In the genomic region with DNA sequence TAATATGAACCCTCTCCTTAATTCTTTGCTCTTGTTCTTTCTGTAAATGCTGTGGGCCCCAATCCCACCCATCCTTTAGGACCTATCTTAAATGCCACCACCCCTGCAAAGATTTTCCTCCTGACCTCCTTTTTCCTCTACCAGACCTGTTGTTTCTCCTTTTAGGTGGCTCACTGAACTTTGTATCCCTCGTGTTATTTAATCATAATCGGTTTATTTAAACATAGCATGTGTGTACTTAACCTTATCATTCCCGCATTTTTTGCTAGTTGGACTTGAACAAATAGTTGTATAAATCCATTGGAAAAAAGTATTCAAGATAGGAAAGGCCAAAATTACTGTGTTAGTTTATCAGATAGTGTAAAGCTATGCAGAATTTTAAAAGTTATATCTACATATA, we compare ENCODE assay signal across 8 cellular contexts. TPM values are rescaled to one million over a fixed set of nuclear protein-coding genes. Genes with fewer than 3 reads are reported as not detected.
DNase-seq lines count a peak whose midpoint lies in the region; ATAC-seq and TF ChIP-seq lines count a peak whose summit lies in the region.

No MANE protein-coding gene starts in this region.

- no TSS peak for BruUV-seq in HCT116 (replicated peaks; lab: Mats Ljungman, UMichigan)

- H3K4me1 ChIP-seq in HCT116 (ENCODE audit: control insufficient read depth in 1 of 2, insufficient read depth in 2 of 2, low read length in 2 of 2) = peaks cover 9 to 23% of the 10 kb centered on the region in 2 experiments
- peaks cover 12% of the 10 kb centered on the region for H3K4me1 ChIP-seq in hepatocyte (ENCODE audit: insufficient read depth)
- H3K4me1 ChIP-seq in skeletal muscle satellite cell (ENCODE audit: control insufficient read depth, insufficient read depth, low read length) = peaks cover 25% of the 10 kb centered on the region

- RAD21 ChIA-PET in HCT116 (lab: Charles Lee; ENCODE audit: low non-redundant PET in 1 of 2, low total read pairs in 2 of 2, uncharacterized antibody in 2 of 2, unreplicated experiment in 2 of 2) = no interaction called here

- TF ChIP-seq CTCF in HCT116 (IDR thresholded peaks at IDR 0.05 in 2 of 3, conservative IDR thresholded peaks at IDR 0.05 in 1 of 3; ENCODE audit: borderline replicate concordance in 1 of 3, insufficient read depth in 1 of 3, low read depth in 2 of 3, low read length in 2 of 3) (no peak), VCaP (conservative IDR thresholded peaks at IDR 0.05) (no peak), hepatocyte (IDR thresholded peaks at IDR 0.05; ENCODE audit: poor library complexity) (no peak)

- CTCF ChIA-PET in HCT116 (lab: Charles Lee) = no interaction called here

- TF ChIP-seq POLR2A in HCT116 (IDR thresholded peaks at IDR 0.05; ENCODE audit: borderline replicate concordance, extremely low read depth, insufficient read depth, insufficient read length) = no peak

- H3K9me3 ChIP-seq in HCT116 (ENCODE audit: control insufficient read depth in 1 of 2, insufficient read depth in 1 of 2, low read depth in 1 of 2, low read length in 2 of 2) (no peaks in the 10 kb centered on the region), hepatocyte (ENCODE audit: low read depth) (no peaks in the 10 kb centered on the region), skeletal muscle satellite cell (replicated peaks; ENCODE audit: low read length) (no peaks in the 10 kb centered on the region)

- no peak for ATAC-seq in HCT116
- no peak for ATAC-seq in HG02885 (IDR thresholded peaks at IDR 0.05; ENCODE audit: poor library complexity, unreplicated experiment)
- no peak for ATAC-seq in HG02970 (IDR thresholded peaks at IDR 0.05; ENCODE audit: low FRiP score, unreplicated experiment)
- no peak for ATAC-seq in HG03139 (IDR thresholded peaks at IDR 0.05; ENCODE audit: unreplicated experiment)

- TF ChIP-seq RAD21 in HCT116 (IDR thresholded peaks at IDR 0.05; ENCODE audit: low read depth) = no peak

- H3K4me2 ChIP-seq in HCT116 (ENCODE audit: low read length) (peak overlapping the region; percentile 90), hepatocyte (peak overlapping the region; percentile 78), skeletal muscle satellite cell (ENCODE audit: low read length) (peak overlapping the region; percentile 89)

- no peaks in the 10 kb centered on the region for H3K9me2 ChIP-seq in HCT116 (ENCODE audit: insufficient read depth)
- H3K9me2 ChIP-seq in hepatocyte (replicated peaks; ENCODE audit: insufficient read depth) = no peaks in the 10 kb centered on the region

- H3K79me2 ChIP-seq in HCT116 (ENCODE audit: insufficient read depth, low read length) = peaks cover 26% of the 10 kb centered on the region
- H3K79me2 ChIP-seq in hepatocyte = peaks cover 46% of the 10 kb centered on the region

- POLR2A ChIA-PET in HCT116 (lab: Charles Lee) = interaction anchor here (1.1 to 2.9 kb wide), 9 partner anchors 9 to 377 kb away, joined by 3 to 18 read pairs (median 8); no protein-coding TSS in a partner anchor

- H4K20me1 ChIP-seq in HCT116 (ENCODE audit: insufficient read depth) (no peaks in the 10 kb centered on the region), hepatocyte (ENCODE audit: insufficient read depth, poor library complexity, severe bottlenecking) (peaks cover 34% of the 10 kb centered on the region)

- peaks cover 8 to 9% of the 10 kb centered on the region in 2 experiments; a peak in 3 of 4 replicates for H3K36me3 ChIP-seq in HCT116 (ENCODE audit: control insufficient read depth in 1 of 2, insufficient read depth in 2 of 2, low read length in 2 of 2)
- peaks cover 7% of the 10 kb centered on the region for H3K36me3 ChIP-seq in hepatocyte (replicated peaks; ENCODE audit: insufficient read depth, low read depth)
- H3K36me3 ChIP-seq in skeletal muscle satellite cell (ENCODE audit: insufficient read depth, low read length) = peaks cover 37% of the 10 kb centered on the region

- intact Hi-C loops in HCT116 (cut with micrococcal nuclease) = loop anchor here (2.0 kb wide), 1 partner anchor 22 kb away; no protein-coding TSS in a partner anchor

- H3K27me3 ChIP-seq in HCT116 (ENCODE audit: insufficient read depth, low read length) (no peaks in the 10 kb centered on the region), hepatocyte (no peaks in the 10 kb centered on the region), skeletal muscle satellite cell (ENCODE audit: control insufficient read depth, insufficient read depth, low read length) (no peaks in the 10 kb centered on the region)

- H3K27ac ChIP-seq in HCT116 (ENCODE audit: low read depth, low read length) (peak overlapping the region; percentile 51), VCaP (peak overlapping the region; percentile 98), hepatocyte (peak overlapping the region; percentile 94)

- H2AFZ ChIP-seq in HCT116 (ENCODE audit: low read depth, low read length, poor library complexity, severe bottlenecking) (peak overlapping the region; percentile 80), hepatocyte (no peak overlapping the region)

- DNase-seq in HCT116 (ENCODE audit: low read depth, low spot score) = no peak
- no peak for DNase-seq in hepatocyte (ENCODE audit: low spot score)
- DNase-seq in NCI-H748 (lab: John Stamatoyannopoulos, UW; ENCODE audit: unreplicated experiment) = no peak

- 40% methylated on average over 3 of the region's 3 CpGs for WGBS in hepatocyte (ENCODE audit: low lambda C conversion rate, missing lambda C conversion rate)

- H3K4me3 ChIP-seq in HCT116 (replicated peaks in 1 of 2; ENCODE audit: low read depth in 1 of 2, low read length in 2 of 2) (peak overlapping the region in 1 of 2 experiments; percentile 87; a peak in 3 of 4 replicates), hepatocyte (peak overlapping the region; percentile 10), skeletal muscle satellite cell (ENCODE audit: low read length) (peak overlapping the region; percentile 72)

- H3K9ac ChIP-seq in HCT116 (ENCODE audit: low read length) = peak overlapping the region; percentile 72
- H3K9ac ChIP-seq in skeletal muscle satellite cell (ENCODE audit: low read depth, low read length) = peak overlapping the region; percentile 87

TF ChIP-seq in HCT116, 20 proteins besides CTCF, POLR2A, EP300 and RAD21:
- no peak for TF ChIP-seq ELF1 (IDR thresholded peaks at IDR 0.05; ENCODE audit: borderline replicate concordance, low read depth)
- TF ChIP-seq SP1 (IDR thresholded peaks at IDR 0.05; ENCODE audit: low read depth) = no peak
- TF ChIP-seq ZFX (IDR thresholded peaks at IDR 0.05) = no peak
- TF ChIP-seq CEBPB (IDR thresholded peaks at IDR 0.05; ENCODE audit: low read depth) = no peak
- no peak for TF ChIP-seq POLR2AphosphoS5 (IDR thresholded peaks at IDR 0.05; ENCODE audit: low read depth, low read length)
- no peak for TF ChIP-seq SIN3A (IDR thresholded peaks at IDR 0.05; ENCODE audit: low read depth)
- TF ChIP-seq, protein P1, sequence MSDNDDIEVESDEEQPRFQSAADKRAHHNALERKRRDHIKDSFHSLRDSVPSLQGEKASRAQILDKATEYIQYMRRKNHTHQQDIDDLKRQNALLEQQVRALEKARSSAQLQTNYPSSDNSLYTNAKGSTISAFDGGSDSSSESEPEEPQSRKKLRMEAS (IDR thresholded peaks at IDR 0.05) = no peak
- no peak for TF ChIP-seq CBX3 (IDR thresholded peaks at IDR 0.05; ENCODE audit: low read depth)
- TF ChIP-seq, protein P2, sequence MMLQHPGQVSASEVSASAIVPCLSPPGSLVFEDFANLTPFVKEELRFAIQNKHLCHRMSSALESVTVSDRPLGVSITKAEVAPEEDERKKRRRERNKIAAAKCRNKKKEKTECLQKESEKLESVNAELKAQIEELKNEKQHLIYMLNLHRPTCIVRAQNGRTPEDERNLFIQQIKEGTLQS (IDR thresholded peaks at IDR 0.05) = no peak
- no peak for TF ChIP-seq TCF7L2 (IDR thresholded peaks at IDR 0.05; ENCODE audit: borderline replicate concordance, extremely low read depth, insufficient read depth, insufficient read length)
- TF ChIP-seq, protein P3, sequence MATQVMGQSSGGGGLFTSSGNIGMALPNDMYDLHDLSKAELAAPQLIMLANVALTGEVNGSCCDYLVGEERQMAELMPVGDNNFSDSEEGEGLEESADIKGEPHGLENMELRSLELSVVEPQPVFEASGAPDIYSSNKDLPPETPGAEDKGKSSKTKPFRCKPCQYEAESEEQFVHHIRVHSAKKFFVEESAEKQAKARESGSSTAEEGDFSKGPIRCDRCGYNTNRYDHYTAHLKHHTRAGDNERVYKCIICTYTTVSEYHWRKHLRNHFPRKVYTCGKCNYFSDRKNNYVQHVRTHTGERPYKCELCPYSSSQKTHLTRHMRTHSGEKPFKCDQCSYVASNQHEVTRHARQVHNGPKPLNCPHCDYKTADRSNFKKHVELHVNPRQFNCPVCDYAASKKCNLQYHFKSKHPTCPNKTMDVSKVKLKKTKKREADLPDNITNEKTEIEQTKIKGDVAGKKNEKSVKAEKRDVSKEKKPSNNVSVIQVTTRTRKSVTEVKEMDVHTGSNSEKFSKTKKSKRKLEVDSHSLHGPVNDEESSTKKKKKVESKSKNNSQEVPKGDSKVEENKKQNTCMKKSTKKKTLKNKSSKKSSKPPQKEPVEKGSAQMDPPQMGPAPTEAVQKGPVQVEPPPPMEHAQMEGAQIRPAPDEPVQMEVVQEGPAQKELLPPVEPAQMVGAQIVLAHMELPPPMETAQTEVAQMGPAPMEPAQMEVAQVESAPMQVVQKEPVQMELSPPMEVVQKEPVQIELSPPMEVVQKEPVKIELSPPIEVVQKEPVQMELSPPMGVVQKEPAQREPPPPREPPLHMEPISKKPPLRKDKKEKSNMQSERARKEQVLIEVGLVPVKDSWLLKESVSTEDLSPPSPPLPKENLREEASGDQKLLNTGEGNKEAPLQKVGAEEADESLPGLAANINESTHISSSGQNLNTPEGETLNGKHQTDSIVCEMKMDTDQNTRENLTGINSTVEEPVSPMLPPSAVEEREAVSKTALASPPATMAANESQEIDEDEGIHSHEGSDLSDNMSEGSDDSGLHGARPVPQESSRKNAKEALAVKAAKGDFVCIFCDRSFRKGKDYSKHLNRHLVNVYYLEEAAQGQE (IDR thresholded peaks at IDR 0.05; ENCODE audit: low read depth) = no peak
- TF ChIP-seq YY1 (IDR thresholded peaks at IDR 0.05; ENCODE audit: extremely low read depth, insufficient replicate concordance, low read depth, low read length) = no peak
- TF ChIP-seq JUND (IDR thresholded peaks at IDR 0.05) = no peak

RNA-seq across cellular contexts. Expression of a gene that starts 1.0 kb away (rescaled TPM):
- total RNA-seq in HCT116 (2021; ENCODE audit: unreplicated experiment) (12.2 TPM), hepatocyte (164 and 182 TPM in 2 replicates)
- polyA plus RNA-seq in HCT116 (2012) = 3.6 and 8.7 TPM in 2 replicates
- polyA plus RNA-seq in hepatocyte = 160 and 192 TPM in 2 replicates
- 19.8 and 38.0 TPM in 2 replicates for total RNA-seq in skeletal muscle satellite cell (2012; rRNA removed)

Comparison
In these comparisons a context has a peak if more than half of its experiments do, and no peak if none do; other contexts are left out.
1. RNA of a gene that starts 1.0 kb away (total RNA-seq): 164 to 182 TPM in hepatocyte; 12.2 TPM in HCT116 (single experiment); every median in the first group is over 10 times any median in the second.
2. Peak in every context shown above with its lines, with median percentiles within 50 percentile points of each other: H3K27ac ChIP-seq and H3K4me2 ChIP-seq.